ENCODE assay signal across 8 cellular contexts in genomic region chr11:118359295-118359958, GRCh38.
A peak's percentile ranks its signal among the peaks of the same experiment; 100 is the strongest.
DNase-seq lines count a peak whose midpoint lies in the region; ATAC-seq and FAIRE-seq lines count a peak whose summit lies in the region.

A gene with protein sequence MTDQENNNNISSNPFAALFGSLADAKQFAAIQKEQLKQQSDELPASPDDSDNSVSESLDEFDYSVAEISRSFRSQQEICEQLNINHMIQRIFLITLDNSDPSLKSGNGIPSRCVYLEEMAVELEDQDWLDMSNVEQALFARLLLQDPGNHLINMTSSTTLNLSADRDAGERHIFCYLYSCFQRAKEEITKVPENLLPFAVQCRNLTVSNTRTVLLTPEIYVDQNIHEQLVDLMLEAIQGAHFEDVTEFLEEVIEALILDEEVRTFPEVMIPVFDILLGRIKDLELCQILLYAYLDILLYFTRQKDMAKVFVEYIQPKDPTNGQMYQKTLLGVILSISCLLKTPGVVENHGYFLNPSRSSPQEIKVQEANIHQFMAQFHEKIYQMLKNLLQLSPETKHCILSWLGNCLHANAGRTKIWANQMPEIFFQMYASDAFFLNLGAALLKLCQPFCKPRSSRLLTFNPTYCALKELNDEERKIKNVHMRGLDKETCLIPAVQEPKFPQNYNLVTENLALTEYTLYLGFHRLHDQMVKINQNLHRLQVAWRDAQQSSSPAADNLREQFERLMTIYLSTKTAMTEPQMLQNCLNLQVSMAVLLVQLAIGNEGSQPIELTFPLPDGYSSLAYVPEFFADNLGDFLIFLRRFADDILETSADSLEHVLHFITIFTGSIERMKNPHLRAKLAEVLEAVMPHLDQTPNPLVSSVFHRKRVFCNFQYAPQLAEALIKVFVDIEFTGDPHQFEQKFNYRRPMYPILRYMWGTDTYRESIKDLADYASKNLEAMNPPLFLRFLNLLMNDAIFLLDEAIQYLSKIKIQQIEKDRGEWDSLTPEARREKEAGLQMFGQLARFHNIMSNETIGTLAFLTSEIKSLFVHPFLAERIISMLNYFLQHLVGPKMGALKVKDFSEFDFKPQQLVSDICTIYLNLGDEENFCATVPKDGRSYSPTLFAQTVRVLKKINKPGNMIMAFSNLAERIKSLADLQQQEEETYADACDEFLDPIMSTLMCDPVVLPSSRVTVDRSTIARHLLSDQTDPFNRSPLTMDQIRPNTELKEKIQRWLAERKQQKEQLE (plus strand): TSS chr11:118359600. CDS start chr11:118365081, 5,481 bp downstream.

- H3K9me3 Mint-ChIP-seq in central memory CD8-positive, alpha-beta T cell, result no peaks in the 10 kb centered on the region

- peak; percentile 91 for DNase-seq in ACHN
- peak; percentile 96 to 98 for DNase-seq in NCI-H446 (lab: John Stamatoyannopoulos, UW)
- DNase-seq in activated CD4-positive, CD25-positive, alpha-beta regulatory T cell treated with anti-CD3 and anti-CD28 coated beads, Interleukin-2, amount 50 U/mL, for 16 hours (ENCODE audit: low read depth, low spot score), result peak; percentile 96
- peak; percentile 93 to 95 for DNase-seq in central memory CD8-positive, alpha-beta T cell (ENCODE audit: low spot score in 2 of 2)
- peak; percentile 97 for DNase-seq in stimulated activated CD4-positive, alpha-beta T cell treated with anti-CD3 and anti-CD28 coated beads, Interleukin-12 subunit alpha, Interleukin-12 subunit beta, amount 100 ng/mL, for 4 hours

- H3K4me3 Mint-ChIP-seq in central memory CD8-positive, alpha-beta T cell, result peak within 1 kb of the TSS; percentile 91

- in situ Hi-C loops in ACHN (cut with HindIII; ENCODE audit: low pct_ligation_motif_present, low pct_unique_long_range_greater_than_20kb, low sequenced_read_pairs), result no loop called here

- H3K36me3 Mint-ChIP-seq in central memory CD8-positive, alpha-beta T cell (ENCODE audit: insufficient read depth), result peaks cover 25% of the 10 kb centered on the region

- ATAC-seq in GM18907 (IDR thresholded peaks at IDR 0.05; ENCODE audit: unreplicated experiment) (peak; percentile 86), HG03196 (IDR thresholded peaks at IDR 0.05; ENCODE audit: unreplicated experiment) (peak; percentile 91)
- ATAC-seq in central memory CD8-positive, alpha-beta T cell (replicated peaks; ENCODE audit: extremely low read depth, poor library complexity, severe bottlenecking), result peak; percentile 93

- H3K27ac Mint-ChIP-seq in central memory CD8-positive, alpha-beta T cell (ENCODE audit: low read depth), result peak within 1 kb of the TSS; percentile 98

- peak; percentile 94 for FAIRE-seq in islet of Langerhans (lab: Jason Lieb, UNC)

- no peaks in the 10 kb centered on the region for H3K27me3 Mint-ChIP-seq in central memory CD8-positive, alpha-beta T cell

- peaks cover 45% of the 10 kb centered on the region for H3K4me1 Mint-ChIP-seq in central memory CD8-positive, alpha-beta T cell

Comparison
In these comparisons a context has a peak if more than half of its experiments do, and no peak if none do; other contexts are left out.
1. Peak in every context shown above with its lines: DNase-seq and ATAC-seq.